In genomic region chr11:69892237-69892985, GRCh38 we compare ENCODE assay signal across 10 cellular contexts.
DNase-seq lines count a peak whose midpoint lies in the region; ATAC-seq, FAIRE-seq and TF ChIP-seq lines count a peak whose summit lies in the region.
"Had no signal": no experiment of that assay in that cellular context is flagged by ENCODE, and none has a peak within 500 bp of the region (broad histone marks: within the 10 kb centered on the region; RNA-seq: fewer than 3 reads in every experiment).

No MANE protein-coding gene starts in this region.

- no peak overlapping the region for H2AK5ac ChIP-seq in H1 (ENCODE audit: low read depth, low read length)

- peaks cover 0 to 2% of the 10 kb centered on the region in 2 experiments; a peak in 1 of 4 replicates for H3K9me3 ChIP-seq in H1 (ENCODE audit: insufficient read depth in 2 of 2, low read depth in 1 of 2, low read length in 1 of 2)
- H3K9me3 ChIP-seq: psoas muscle, testis had no signal

- no peak overlapping the region for H2BK120ac ChIP-seq in H1 (replicated peaks; ENCODE audit: low read depth, low read length)

- peak; percentile 13 for TF ChIP-seq CTCF in GM12873 (IDR thresholded peaks at IDR 0.05; ENCODE audit: insufficient read depth, low read depth, low read length, missing control alignments)
- TF ChIP-seq CTCF in H1 (IDR thresholded peaks at IDR 0.05; ENCODE audit: control extremely low read depth in 1 of 3, insufficient read depth in 1 of 3, low read depth in 1 of 3, low read length in 3 of 3) = peak; percentile 91 to 98 (median 91)

- in situ Hi-C loops in ACHN (cut with HindIII; ENCODE audit: low pct_ligation_motif_present, low pct_unique_long_range_greater_than_20kb, low sequenced_read_pairs) = no loop called here

- no peak overlapping the region for H3K14ac ChIP-seq in H1 (ENCODE audit: insufficient read length)

- no peak overlapping the region for H3K23ac ChIP-seq in H1 (ENCODE audit: insufficient read length)

- peak; percentile 58 to 68 for TF ChIP-seq RAD21 in H1 (IDR thresholded peaks at IDR 0.05 in 1 of 2, conservative IDR thresholded peaks at IDR 0.05 in 1 of 2; ENCODE audit: low read depth in 2 of 2, low read length in 2 of 2)

- CTCF ChIA-PET in H1 (lab: Charles Lee; ENCODE audit: partially characterized antibody) = interaction anchor here (0.6 to 14.4 kb wide), 30 partner anchors 8 to 862 kb away, joined by 3 to 173 read pairs (median 4); no protein-coding TSS in a partner anchor

- no peaks in the 10 kb centered on the region for H3K23me2 ChIP-seq in H1 (ENCODE audit: low read depth, low read length)

- DNase-seq in NCI-H524 treated with DMSO at 0.1 percent for 48 hours (lab: John Stamatoyannopoulos, UW) (peak; percentile 35), H1 (ENCODE audit: low read depth in 1 of 2, low spot score in 2 of 2) (peak; percentile 63 to 76), retina (peak; percentile 42), ACHN (no peak)
- DNase-seq: testis had no signal

- H2BK20ac ChIP-seq in H1 (ENCODE audit: low read length) = 0 out of 2 replicates have a peak overlapping the region, but pooled peaks have one; percentile 32

- no peak overlapping the region for H3K9ac ChIP-seq in H1 (replicated peaks in 1 of 4; ENCODE audit: extremely low read depth in 1 of 4, low read depth in 3 of 4, low read length in 3 of 4)

- H4K8ac ChIP-seq in H1 (ENCODE audit: extremely low read depth, insufficient read depth, low read length) = peak overlapping the region; percentile 63; the same call in 1 of the 2 replicates

- no peak overlapping the region for H3K4ac ChIP-seq in H1 (replicated peaks; ENCODE audit: insufficient read length, low read depth, low read length)

- WGBS in H1 (ENCODE audit: extremely low coverage in 1 of 2, insufficient coverage in 1 of 2, insufficient read length in 1 of 2, insufficient replicate concordance in 2 of 2, low coverage in 1 of 2, low lambda C conversion rate in 2 of 2, missing lambda C conversion rate in 1 of 2), 2 experiments = 70% methylated on average over 24 of the region's 29 CpGs; no CpG with 5 or more reads in 1 of the 2 experiments

- no peak overlapping the region for H3K18ac ChIP-seq in H1 (ENCODE audit: extremely low read depth, low read length)

- peak overlapping the region; percentile 65 for H4K5ac ChIP-seq in H1 (ENCODE audit: insufficient read length, low read depth, low read length)

- no peaks in the 10 kb centered on the region for H3K79me1 ChIP-seq in H1 (ENCODE audit: low read depth, low read length)

- peak overlapping the region; percentile 23 for H4K91ac ChIP-seq in H1 (replicated peaks; ENCODE audit: insufficient read length, low read length)

- FAIRE-seq in H1 (lab: Jason Lieb, UNC) = no peak

- POLR2A ChIA-PET in H1 (lab: Charles Lee; ENCODE audit: partially characterized antibody) = interaction anchor here (0.8 kb wide), 1 partner anchor 19 kb away, joined by 4 read pairs; no protein-coding TSS in a partner anchor

- H2BK12ac ChIP-seq in H1 (ENCODE audit: low read depth, low read length) = peak overlapping the region; percentile 80; the same call in 1 of the 2 replicates

- peak overlapping the region in 1 of 4 experiments; percentile 31; a peak in 1 of 8 replicates for H3K4me3 ChIP-seq in H1 (ENCODE audit: extremely low read depth in 1 of 4, insufficient read depth in 2 of 4, low read depth in 3 of 4, low read length in 4 of 4)
- H3K4me3 ChIP-seq: psoas muscle, testis had no signal

- no peak for TF ChIP-seq POLR2A in H1 (IDR thresholded peaks at IDR 0.05; ENCODE audit: control extremely low read depth in 1 of 2, low read depth in 2 of 2, low read length in 2 of 2)

- H3K4me1 ChIP-seq in H1 (replicated peaks in 1 of 4; ENCODE audit: control insufficient read depth in 3 of 4, insufficient read depth in 4 of 4, low read length in 3 of 4) = peaks cover 8 to 24% (median 10%) of the 10 kb centered on the region in 4 experiments
- H3K4me1 ChIP-seq: psoas muscle had no signal

- no peaks in the 10 kb centered on the region for H3K79me2 ChIP-seq in H1 (ENCODE audit: control insufficient read depth in 1 of 2, insufficient read depth in 2 of 2, low read length in 2 of 2)

- no peak overlapping the region for H2AFZ ChIP-seq in H1 (ENCODE audit: low read length)

- H3K36me3 ChIP-seq in H1 (ENCODE audit: control insufficient read depth in 2 of 4, insufficient read depth in 4 of 4, low read length in 3 of 4) = no peaks in the 10 kb centered on the region

- no peak for TF ChIP-seq EP300 in H1 (IDR thresholded peaks at IDR 0.05; ENCODE audit: borderline replicate concordance in 1 of 2, low read depth in 2 of 2, low read length in 2 of 2)

- peak overlapping the region; percentile 35; the same call in 1 of the 2 replicates for H2BK5ac ChIP-seq in H1 (ENCODE audit: low read depth, low read length)

- peaks cover 0 to 4% of the 10 kb centered on the region in 2 experiments for H4K20me1 ChIP-seq in H1 (replicated peaks in 1 of 2; ENCODE audit: control insufficient read depth in 1 of 2, insufficient read depth in 2 of 2, low read length in 2 of 2)

- no peak overlapping the region for H3K27ac ChIP-seq in H1 (ENCODE audit: low read depth, low read length)
- H3K27ac ChIP-seq: HL-60, psoas muscle, testis had no signal

- H3K4me2 ChIP-seq in H1 (ENCODE audit: insufficient read depth in 1 of 2, low read depth in 2 of 2, low read length in 2 of 2) = peak overlapping the region; percentile 16 to 35; a peak in 2 of 4 replicates

- ATAC-seq in GM18867 (IDR thresholded peaks at IDR 0.05; ENCODE audit: unreplicated experiment) (no peak), HG03457 (IDR thresholded peaks at IDR 0.05; ENCODE audit: unreplicated experiment) (no peak)

- peak overlapping the region; percentile 24 for H2BK15ac ChIP-seq in H1 (ENCODE audit: low read length)

- no peak overlapping the region for H3K56ac ChIP-seq in H1 (replicated peaks; ENCODE audit: insufficient read length, low read depth, low read length)

- peaks cover 0 to 28% (median 12%) of the 10 kb centered on the region in 4 experiments; a peak in 5 of 7 replicates for H3K27me3 ChIP-seq in H1 (replicated peaks in 1 of 4; ENCODE audit: control insufficient read depth in 3 of 4, extremely low read depth in 1 of 4, insufficient read depth in 3 of 4, low read length in 3 of 4)
- H3K27me3 ChIP-seq: testis had no signal

TF ChIP-seq in H1, 55 proteins besides CTCF, POLR2A, EP300 and RAD21:
- TF ChIP-seq, protein P1, sequence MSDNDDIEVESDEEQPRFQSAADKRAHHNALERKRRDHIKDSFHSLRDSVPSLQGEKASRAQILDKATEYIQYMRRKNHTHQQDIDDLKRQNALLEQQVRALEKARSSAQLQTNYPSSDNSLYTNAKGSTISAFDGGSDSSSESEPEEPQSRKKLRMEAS (IDR thresholded peaks at IDR 0.05) = 0 out of 2 replicates have a peak, but pooled peaks have one; percentile 46
- peak; percentile 60; the same call in 1 of the 2 replicates for TF ChIP-seq GABPA (IDR thresholded peaks at IDR 0.05; ENCODE audit: borderline replicate concordance, insufficient read depth, low read length)
- peak; percentile 31 for TF ChIP-seq TAF7 (optimal IDR thresholded peaks at IDR 0.05; ENCODE audit: borderline replicate concordance, low read depth, low read length)
- TF ChIP-seq JUND (IDR thresholded peaks at IDR 0.05; ENCODE audit: low read length) = 0 out of 2 replicates have a peak, but pooled peaks have one; percentile 25
- TF ChIP-seq SIN3A (conservative IDR thresholded peaks at IDR 0.05 in 1 of 2, IDR thresholded peaks at IDR 0.05 in 1 of 2; ENCODE audit: low read depth in 1 of 2, low read length in 2 of 2) = peak in 1 of 2 experiments; percentile 63; a peak in 2 of 4 replicates
- TF ChIP-seq SP1 (IDR thresholded peaks at IDR 0.05; ENCODE audit: low read depth, low read length) = 0 out of 2 replicates have a peak, but pooled peaks have one; percentile 23
- TF ChIP-seq SP4 (IDR thresholded peaks at IDR 0.05; ENCODE audit: low read length) = no peak
- TF ChIP-seq PHF8 (conservative IDR thresholded peaks at IDR 0.05; ENCODE audit: low read depth, low read length) = no peak
- TF ChIP-seq EZH2 (IDR thresholded peaks at IDR 0.05; ENCODE audit: low read depth, low read length, severe bottlenecking) = no peak
- peak; percentile 74; the same call in 1 of the 2 replicates for TF ChIP-seq CREB1 (IDR thresholded peaks at IDR 0.05)
- peak; percentile 38; the same call in 1 of the 2 replicates for TF ChIP-seq CHD2 (IDR thresholded peaks at IDR 0.05; ENCODE audit: low read length)
- peak; percentile 32; the same call in 1 of the 2 replicates for TF ChIP-seq TAF1 (IDR thresholded peaks at IDR 0.05; ENCODE audit: low read depth, low read length)
